Comparison of ENCODE assay signal across 12 cellular contexts in the genomic region with DNA sequence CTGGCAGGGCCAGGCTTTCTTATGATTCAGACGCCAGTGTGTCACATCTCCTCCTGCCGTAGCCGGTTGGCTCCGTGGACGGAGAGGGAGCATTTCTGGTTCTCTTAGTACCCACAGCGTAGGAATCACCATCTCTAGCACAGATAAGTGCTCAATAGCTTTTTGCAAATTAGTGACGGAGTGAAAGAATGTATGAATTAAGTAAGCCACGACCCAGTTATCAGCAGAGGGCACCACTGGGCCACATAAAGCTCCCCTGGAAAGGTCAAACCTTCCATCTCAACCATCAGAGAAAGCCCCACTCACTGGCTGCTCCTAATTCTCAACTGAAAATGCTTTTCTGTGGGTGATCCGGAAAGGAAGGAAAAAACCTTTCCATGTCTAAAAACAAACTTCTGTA.
A peak's percentile ranks its signal among the peaks of the same experiment; 100 is the strongest.
DNase-seq lines count a peak whose midpoint lies in the region; ATAC-seq, FAIRE-seq and TF ChIP-seq lines count a peak whose summit lies in the region.
"Had no signal": no experiment of that assay in that cellular context is flagged by ENCODE, and none has a peak within 500 bp of the region (broad histone marks: within the 10 kb centered on the region; RNA-seq: fewer than 3 reads in every experiment).

No MANE protein-coding gene starts in this region.

- H3K9ac ChIP-seq in OCI-LY1 (ENCODE audit: low read length) = no peak overlapping the region
- H3K9ac ChIP-seq: BLaER1 treated with 17β-estradiol and CSF1 and Interleukin-3, amounts not matched to agents 10 nM and 100 nM had no signal

- no peaks in the 10 kb centered on the region for H3K79me2 ChIP-seq in OCI-LY1 (ENCODE audit: insufficient read depth, low read length)

- no peak overlapping the region for H3K4me2 ChIP-seq in OCI-LY1 (ENCODE audit: low read length)
- H3K4me2 ChIP-seq: BLaER1 treated with 17β-estradiol and CSF1 and Interleukin-3, amounts not matched to agents 10 nM and 100 nM had no signal

- POLR2A ChIA-PET in HEK293 (lab: Yijun Ruan, JAX) = no interaction called here

- H3F3A ChIP-seq in OCI-LY1 (ENCODE audit: insufficient read depth, low read length) = no peaks in the 10 kb centered on the region

- H3K36me3 ChIP-seq in HEK293 (ENCODE audit: control insufficient read depth in 2 of 2, insufficient read depth in 1 of 2, low read length in 2 of 2) (no peaks in the 10 kb centered on the region), OCI-LY1 (ENCODE audit: insufficient read depth, low read length) (no peaks in the 10 kb centered on the region)
- H3K36me3 ChIP-seq: BLaER1 treated with 17β-estradiol and CSF1 and Interleukin-3, amounts not matched to agents 10 nM and 100 nM; cardiac muscle cell; ovary had no signal

- H3K9me3 ChIP-seq in HEK293 (ENCODE audit: control insufficient read depth, insufficient read depth, low read depth, low read length) = no peaks in the 10 kb centered on the region
- H3K9me3 ChIP-seq in OCI-LY1 (ENCODE audit: low read length) = no peaks in the 10 kb centered on the region
- H3K9me3 ChIP-seq: BLaER1 treated with 17β-estradiol and CSF1 and Interleukin-3, amounts not matched to agents 10 nM and 100 nM; ovary had no signal

- H3K27ac ChIP-seq in 22Rv1 = no peak overlapping the region
- no peak overlapping the region for H3K27ac ChIP-seq in HEK293 (ENCODE audit: extremely low read depth, low read depth, low read length)
- no peak overlapping the region for H3K27ac ChIP-seq in OCI-LY1 (ENCODE audit: low read depth, low read length, poor library complexity, severe bottlenecking)
- H3K27ac ChIP-seq: BLaER1 treated with 17β-estradiol and CSF1 and Interleukin-3, amounts not matched to agents 10 nM and 100 nM; cardiac muscle cell; ovary had no signal

- TF ChIP-seq CTCF in 22Rv1 (IDR thresholded peaks at IDR 0.05) = peak; percentile 32
- TF ChIP-seq CTCF in HEK293 (tag by site-specific recombination; IDR thresholded peaks at IDR 0.05) = peak; percentile 10; the same call in 1 of the 2 replicates
- TF ChIP-seq CTCF in OCI-LY1 (IDR thresholded peaks at IDR 0.05; ENCODE audit: low read length) = peak; percentile 42; the same call in 1 of the 2 replicates

- ATAC-seq in GM19324 (IDR thresholded peaks at IDR 0.05; ENCODE audit: low FRiP score, unreplicated experiment) (no peak), HG02970 (IDR thresholded peaks at IDR 0.05; ENCODE audit: low FRiP score, unreplicated experiment) (no peak)

- DNase-seq in iPS DF 19.7 (ENCODE audit: low read depth, low spot score) (peak; percentile 35), RCC 7860 (ENCODE audit: low spot score) (no peak)
- no peak for DNase-seq in stimulated activated CD4-positive, alpha-beta T cell treated with anti-CD3 and anti-CD28 coated beads, Interleukin-2, amount 100 ng/mL, for 24 hours
- DNase-seq: activated CD4-positive, alpha-beta memory T cell treated with anti-CD3 and anti-CD28 coated beads, Interleukin-2, amount 10 ng/mL, durations not matched to agents 7 days and 5 days; ovary had no signal

- FAIRE-seq in RCC 7860 (lab: Jason Lieb, UNC) = no peak

- H3K4me3 ChIP-seq in HEK293 (ENCODE audit: low read depth, low read length) = no peak overlapping the region
- no peak overlapping the region for H3K4me3 ChIP-seq in OCI-LY1 (ENCODE audit: low read depth, low read length, poor library complexity, severe bottlenecking)
- H3K4me3 ChIP-seq: BLaER1 treated with 17β-estradiol and CSF1 and Interleukin-3, amounts not matched to agents 10 nM and 100 nM; cardiac muscle cell; ovary had no signal

- H3K4me1 ChIP-seq in HEK293 (ENCODE audit: control insufficient read depth, insufficient read depth, low read length) (no peaks in the 10 kb centered on the region), OCI-LY1 (ENCODE audit: insufficient read depth, low read length, severe bottlenecking) (no peaks in the 10 kb centered on the region)
- H3K4me1 ChIP-seq: BLaER1 treated with 17β-estradiol and CSF1 and Interleukin-3, amounts not matched to agents 10 nM and 100 nM had no signal

- H3K27me3 ChIP-seq in OCI-LY1 (ENCODE audit: insufficient read depth, low read length) = no peaks in the 10 kb centered on the region
- H3K27me3 ChIP-seq: BLaER1 treated with 17β-estradiol and CSF1 and Interleukin-3, amounts not matched to agents 10 nM and 100 nM; cardiac muscle cell; ovary had no signal

- no peak overlapping the region for H2AFZ ChIP-seq in OCI-LY1 (ENCODE audit: low read length)

- no peaks in the 10 kb centered on the region for H4K20me1 ChIP-seq in OCI-LY1 (ENCODE audit: insufficient read depth, low read length)
- H4K20me1 ChIP-seq: BLaER1 treated with 17β-estradiol and CSF1 and Interleukin-3, amounts not matched to agents 10 nM and 100 nM had no signal

- CTCF ChIA-PET in HEK293 (lab: Yijun Ruan, JAX) = interaction anchor here (0.5 to 1.1 kb wide), 5 partner anchors 15 to 1345 kb away, joined by 3 to 5 read pairs (median 3); no protein-coding TSS in a partner anchor

- H3K9me2 ChIP-seq in OCI-LY1 (ENCODE audit: low read depth, low read length) = no peaks in the 10 kb centered on the region

TF ChIP-seq in HEK293, 187 proteins besides CTCF, POLR2A, EP300 and RAD21:
- peak; percentile 35 for TF ChIP-seq ZNF654 (tag by site-specific recombination; IDR thresholded peaks at IDR 0.05; ENCODE audit: low read depth)
- no peak for TF ChIP-seq MYNN (tag by site-specific recombination; IDR thresholded peaks at IDR 0.05; ENCODE audit: borderline replicate concordance)
- TF ChIP-seq EGR2 (tag by site-specific recombination; IDR thresholded peaks at IDR 0.05; ENCODE audit: low read depth) = no peak
